In the genomic region with DNA sequence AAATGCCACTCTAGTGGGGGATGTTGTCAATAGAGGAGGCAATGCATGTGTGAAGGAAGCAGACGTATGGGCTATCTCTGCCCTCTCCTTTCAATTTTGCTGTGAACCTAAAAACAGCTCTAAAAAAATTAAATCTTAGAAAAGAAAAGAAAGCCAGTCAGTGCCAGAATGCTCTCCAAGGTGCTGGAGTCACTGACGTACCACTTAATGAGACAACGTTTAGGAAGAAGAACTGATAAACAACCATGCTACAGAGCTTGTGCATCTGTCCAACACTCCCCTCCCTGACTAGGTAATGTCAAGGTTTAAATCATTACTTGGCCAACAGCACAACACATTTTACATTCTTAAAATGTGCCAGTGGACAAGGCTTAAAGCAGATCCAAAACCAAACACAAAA, we compare ENCODE assay signal across 3 cellular contexts.
TF ChIP-seq lines count a peak whose summit lies in the region.

No MANE protein-coding gene starts in this region.

TF ChIP-seq in A549, 52 proteins besides CTCF, POLR2A, EP300 and RAD21:
- TF ChIP-seq HEYL (CRISPR knock-in tag; IDR thresholded peaks at IDR 0.05) = no peak
- TF ChIP-seq, protein P1, sequence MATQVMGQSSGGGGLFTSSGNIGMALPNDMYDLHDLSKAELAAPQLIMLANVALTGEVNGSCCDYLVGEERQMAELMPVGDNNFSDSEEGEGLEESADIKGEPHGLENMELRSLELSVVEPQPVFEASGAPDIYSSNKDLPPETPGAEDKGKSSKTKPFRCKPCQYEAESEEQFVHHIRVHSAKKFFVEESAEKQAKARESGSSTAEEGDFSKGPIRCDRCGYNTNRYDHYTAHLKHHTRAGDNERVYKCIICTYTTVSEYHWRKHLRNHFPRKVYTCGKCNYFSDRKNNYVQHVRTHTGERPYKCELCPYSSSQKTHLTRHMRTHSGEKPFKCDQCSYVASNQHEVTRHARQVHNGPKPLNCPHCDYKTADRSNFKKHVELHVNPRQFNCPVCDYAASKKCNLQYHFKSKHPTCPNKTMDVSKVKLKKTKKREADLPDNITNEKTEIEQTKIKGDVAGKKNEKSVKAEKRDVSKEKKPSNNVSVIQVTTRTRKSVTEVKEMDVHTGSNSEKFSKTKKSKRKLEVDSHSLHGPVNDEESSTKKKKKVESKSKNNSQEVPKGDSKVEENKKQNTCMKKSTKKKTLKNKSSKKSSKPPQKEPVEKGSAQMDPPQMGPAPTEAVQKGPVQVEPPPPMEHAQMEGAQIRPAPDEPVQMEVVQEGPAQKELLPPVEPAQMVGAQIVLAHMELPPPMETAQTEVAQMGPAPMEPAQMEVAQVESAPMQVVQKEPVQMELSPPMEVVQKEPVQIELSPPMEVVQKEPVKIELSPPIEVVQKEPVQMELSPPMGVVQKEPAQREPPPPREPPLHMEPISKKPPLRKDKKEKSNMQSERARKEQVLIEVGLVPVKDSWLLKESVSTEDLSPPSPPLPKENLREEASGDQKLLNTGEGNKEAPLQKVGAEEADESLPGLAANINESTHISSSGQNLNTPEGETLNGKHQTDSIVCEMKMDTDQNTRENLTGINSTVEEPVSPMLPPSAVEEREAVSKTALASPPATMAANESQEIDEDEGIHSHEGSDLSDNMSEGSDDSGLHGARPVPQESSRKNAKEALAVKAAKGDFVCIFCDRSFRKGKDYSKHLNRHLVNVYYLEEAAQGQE (IDR thresholded peaks at IDR 0.05) = peak; percentile 80

TF ChIP-seq in HCT116, 20 proteins besides CTCF, POLR2A, EP300 and RAD21:
- TF ChIP-seq CBX3 (IDR thresholded peaks at IDR 0.05; ENCODE audit: low read depth) = no peak
- TF ChIP-seq EZH2phosphoT487 (IDR thresholded peaks at IDR 0.05; ENCODE audit: borderline replicate concordance) = no peak
- no peak for TF ChIP-seq YY1 (IDR thresholded peaks at IDR 0.05; ENCODE audit: extremely low read depth, insufficient replicate concordance, low read depth, low read length)
- TF ChIP-seq, protein P1 (IDR thresholded peaks at IDR 0.05; ENCODE audit: low read depth) = peak; percentile 52
- no peak for TF ChIP-seq POLR2AphosphoS5 (IDR thresholded peaks at IDR 0.05; ENCODE audit: low read depth, low read length)

TF ChIP-seq in GM12878, 131 proteins besides CTCF, POLR2A, EP300 and RAD21:
- TF ChIP-seq, protein P1 (IDR thresholded peaks at IDR 0.05; ENCODE audit: low read depth, low read length) = peak; percentile 74
- no peak for TF ChIP-seq ESRRA (IDR thresholded peaks at IDR 0.05; ENCODE audit: low read length)
